ENCODE assay signal across 11 cellular contexts in the genomic region with DNA sequence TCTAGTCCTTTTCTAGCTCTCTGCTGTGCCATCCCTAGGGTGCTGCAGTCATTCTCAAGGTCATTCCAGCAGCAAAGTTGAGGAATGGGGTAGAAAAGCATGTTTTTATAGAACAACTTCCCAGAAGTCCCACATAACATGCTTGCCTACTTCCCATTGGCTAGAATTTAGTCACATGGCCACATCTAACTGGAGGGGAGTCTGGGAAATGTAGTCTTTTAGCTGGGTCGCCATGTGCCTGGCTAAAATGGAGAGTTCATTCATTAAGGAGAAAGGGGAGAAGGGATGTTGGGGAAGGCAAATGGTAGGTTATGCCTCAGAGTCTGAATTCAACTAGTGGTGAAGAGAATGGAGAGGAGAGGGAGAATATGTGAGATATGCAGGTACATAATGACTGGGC.
DNase-seq lines count a peak whose midpoint lies in the region; ATAC-seq lines count a peak whose summit lies in the region.
"Had no signal": no experiment of that assay in that cellular context is flagged by ENCODE, and none has a peak within 500 bp of the region (broad histone marks: within the 10 kb centered on the region; RNA-seq: fewer than 3 reads in every experiment).

No MANE protein-coding gene starts in this region.

- no peak overlapping the region for H3K4me3 Mint-ChIP-seq in activated T-helper 17 cell treated with anti-CD3 and anti-CD28 coated beads, Interleukin-2, amount 50 U/mL, for 72 hours
- H3K4me3 Mint-ChIP-seq: activated CD8-positive, alpha-beta memory T cell treated with anti-CD3 and anti-CD28 coated beads, Interleukin-2, amount 10 ng/mL, durations not matched to agents 7 days and 5 days had no signal

- no peak for DNase-seq in left ventricle myocardium superior
- no peak for DNase-seq in Right ventricle myocardium inferior (ENCODE audit: missing footprints)
- peak; percentile 75 for DNase-seq in Karpas-422
- DNase-seq in C1 segment of cervical spinal cord (lab: John Stamatoyannopoulos, UW): no peak
- DNase-seq in NCI-H1092 (lab: John Stamatoyannopoulos, UW): no peak
- no peak for DNase-seq in NCI-H2081 treated with DMSO at 0.1 percent for 48 hours (lab: John Stamatoyannopoulos, UW)
- DNase-seq: activated CD8-positive, alpha-beta memory T cell treated with anti-CD3 and anti-CD28 coated beads, Interleukin-2, amount 10 ng/mL, durations not matched to agents 7 days and 5 days had no signal

- H3K9me3 ChIP-seq in Karpas-422 (ENCODE audit: low read length): no peaks in the 10 kb centered on the region

- H3K4me1 ChIP-seq in Karpas-422 (ENCODE audit: low read length): peaks cover 3% of the 10 kb centered on the region; the same call in 1 of the 2 replicates

- H3K9ac ChIP-seq in Karpas-422 (ENCODE audit: low read length): no peak overlapping the region

- intact Hi-C loops in left ventricle myocardium superior (cut with micrococcal nuclease) (no loop called here), Right ventricle myocardium inferior (cut with DNase I) (no loop called here)

- H3K36me3 Mint-ChIP-seq in activated T-helper 17 cell treated with anti-CD3 and anti-CD28 coated beads, Interleukin-2, amount 50 U/mL, for 72 hours (ENCODE audit: low read depth): no peaks in the 10 kb centered on the region
- H3K36me3 Mint-ChIP-seq: activated CD8-positive, alpha-beta memory T cell treated with anti-CD3 and anti-CD28 coated beads, Interleukin-2, amount 10 ng/mL, durations not matched to agents 7 days and 5 days; CD4-positive, CD25-positive, alpha-beta regulatory T cell had no signal

- no peaks in the 10 kb centered on the region for H3K9me2 ChIP-seq in Karpas-422 (replicated peaks; ENCODE audit: insufficient read depth, low read length)

- H3K27me3 Mint-ChIP-seq in activated T-helper 17 cell treated with anti-CD3 and anti-CD28 coated beads, Interleukin-2, amount 50 U/mL, for 72 hours: peaks cover 46% of the 10 kb centered on the region

- H3K4me3 ChIP-seq in Karpas-422 (ENCODE audit: low read length): no peak overlapping the region
- H3K4me3 ChIP-seq: skin epidermis had no signal

- ATAC-seq in left ventricle myocardium superior (peak; percentile 8), Right ventricle myocardium inferior (no peak), GM21825 (IDR thresholded peaks at IDR 0.05; ENCODE audit: unreplicated experiment) (no peak)
- ATAC-seq in activated T-helper 17 cell treated with anti-CD3 and anti-CD28 coated beads, Interleukin-2, amount 50 U/mL, for 72 hours (replicated peaks): peak; percentile 31
- ATAC-seq: activated CD8-positive, alpha-beta memory T cell treated with anti-CD3 and anti-CD28 coated beads, Interleukin-2, amount 10 ng/mL, durations not matched to agents 7 days and 5 days had no signal

- H3K27ac Mint-ChIP-seq in activated T-helper 17 cell treated with anti-CD3 and anti-CD28 coated beads, Interleukin-2, amount 50 U/mL, for 72 hours: no peak overlapping the region
- H3K27ac Mint-ChIP-seq: activated CD8-positive, alpha-beta memory T cell treated with anti-CD3 and anti-CD28 coated beads, Interleukin-2, amount 10 ng/mL, durations not matched to agents 7 days and 5 days; CD4-positive, CD25-positive, alpha-beta regulatory T cell had no signal

- H3K27me3 ChIP-seq in Karpas-422 (ENCODE audit: low read length): no peaks in the 10 kb centered on the region

- no peaks in the 10 kb centered on the region for H3K9me3 Mint-ChIP-seq in activated T-helper 17 cell treated with anti-CD3 and anti-CD28 coated beads, Interleukin-2, amount 50 U/mL, for 72 hours

- no peaks in the 10 kb centered on the region for H3K4me1 Mint-ChIP-seq in activated T-helper 17 cell treated with anti-CD3 and anti-CD28 coated beads, Interleukin-2, amount 50 U/mL, for 72 hours
- H3K4me1 Mint-ChIP-seq: activated CD8-positive, alpha-beta memory T cell treated with anti-CD3 and anti-CD28 coated beads, Interleukin-2, amount 10 ng/mL, durations not matched to agents 7 days and 5 days; CD4-positive, CD25-positive, alpha-beta regulatory T cell had no signal

- H2AFZ ChIP-seq in Karpas-422 (ENCODE audit: low read length): 0 out of 2 replicates have a peak overlapping the region, but pooled peaks have one; percentile 37

- no peaks in the 10 kb centered on the region for H4K20me1 ChIP-seq in Karpas-422 (ENCODE audit: insufficient read depth, low read depth, low read length)

- H3K79me2 ChIP-seq in Karpas-422 (ENCODE audit: low read length): peaks cover 97% of the 10 kb centered on the region

- 0 out of 2 replicates have a peak, but pooled peaks cover 5% of the 10 kb centered on the region for H3K36me3 ChIP-seq in Karpas-422 (ENCODE audit: insufficient read depth, low read length)

- no peak overlapping the region for H3K4me2 ChIP-seq in Karpas-422 (ENCODE audit: low read depth, low read length, poor library complexity, severe bottlenecking)

- H3K27ac ChIP-seq in Karpas-422 (ENCODE audit: low read length): no peak overlapping the region
- H3K27ac ChIP-seq: skin epidermis had no signal

Comparison
In these comparisons a context has a peak if more than half of its experiments do, and no peak if none do; other contexts are left out.
1. ATAC-seq: peak in left ventricle myocardium superior (single experiment) and activated T-helper 17 cell treated with anti-CD3 and anti-CD28 coated beads, Interleukin-2, amount 50 U/mL, for 72 hours (single experiment); none in Right ventricle myocardium inferior (single experiment) and GM21825 (single experiment).